ENCODE assay signal across 1 cellular context in the genomic region with DNA sequence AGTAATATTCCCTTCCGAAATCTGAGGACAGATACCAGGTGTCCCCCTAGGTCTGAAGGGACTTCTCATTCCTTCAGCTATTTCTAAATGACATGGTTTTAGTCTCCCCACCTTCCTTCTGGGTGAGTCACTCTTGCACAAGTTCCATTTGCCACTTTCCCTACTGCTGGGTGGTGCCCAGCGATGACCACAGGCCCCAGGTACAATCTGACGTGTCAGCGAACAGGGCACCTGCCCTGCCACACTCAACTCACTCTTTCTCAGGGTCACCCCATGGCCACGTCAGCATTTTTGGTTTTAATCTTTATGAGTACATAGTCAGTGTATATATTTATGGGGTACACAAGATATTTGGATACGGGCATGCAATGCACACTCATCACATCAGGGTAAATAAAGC.
TF ChIP-seq lines count a peak whose summit lies in the region.

No MANE protein-coding gene starts in this region.

TF ChIP-seq in K562, 482 proteins besides CTCF, POLR2A, EP300 and RAD21 (continued from another document):
- TF ChIP-seq RREB1 (CRISPR knock-in tag; IDR thresholded peaks at IDR 0.05), result no peak
- TF ChIP-seq U2AF1 (optimal IDR thresholded peaks at IDR 0.05; ENCODE audit: low read depth, low read length), result no peak
